Comparison of ENCODE assay signal across 15 cellular contexts in the genomic region with DNA sequence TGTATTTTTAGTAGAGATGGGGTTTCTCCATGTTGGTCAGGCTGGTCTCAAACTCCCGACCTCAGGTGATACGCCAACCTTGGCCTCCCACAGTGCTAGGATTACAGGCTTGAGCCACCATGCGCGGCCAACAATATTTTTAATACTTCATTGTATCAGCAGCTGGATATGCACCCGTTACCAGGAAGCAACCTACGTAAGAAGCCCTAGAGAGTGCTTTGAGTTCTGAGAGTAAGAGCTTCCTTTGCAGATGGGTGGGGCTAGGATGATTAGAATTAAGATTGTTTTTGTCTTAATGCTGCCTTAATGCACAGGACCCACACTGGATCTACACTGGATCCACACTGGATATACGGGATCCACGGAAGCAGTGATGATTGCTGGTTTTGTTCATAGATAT.
A peak's percentile ranks its signal among the peaks of the same experiment; 100 is the strongest.
DNase-seq lines count a peak whose midpoint lies in the region; ATAC-seq and TF ChIP-seq lines count a peak whose summit lies in the region.
"Had no signal": no experiment of that assay in that cellular context is flagged by ENCODE, and none has a peak within 500 bp of the region (broad histone marks: within the 10 kb centered on the region; RNA-seq: fewer than 3 reads in every experiment).

No MANE protein-coding gene starts in this region.

- in situ Hi-C loops in IMR-90 (cut with MboI; ENCODE audit: low sequenced_read_pairs), result no loop called here

- 0 out of 2 replicates have a peak overlapping the region, but pooled peaks have one; percentile 29 for H3K18ac ChIP-seq in IMR-90 (ENCODE audit: low read depth, low read length)

- H4K8ac ChIP-seq in IMR-90 (ENCODE audit: low read depth in 2 of 2, low read length in 2 of 2), result no peak overlapping the region

- H2AK9ac ChIP-seq in IMR-90 (replicated peaks; ENCODE audit: low read depth, low read length, poor library complexity), result no peak overlapping the region

- no peak overlapping the region for H3K4me2 ChIP-seq in IMR-90 (ENCODE audit: low read depth, low read length)

- WGBS in IMR-90 (ENCODE audit: extremely low coverage in 2 of 2, insufficient read length in 1 of 2), 2 experiments, result no CpG with 5 or more reads among the region's 8 CpGs

- H2BK120ac ChIP-seq in IMR-90 (ENCODE audit: low read depth, low read length), result peak overlapping the region; percentile 67; the same call in 1 of the 2 replicates

- POLR2A ChIA-PET in MCF 10A (lab: Yijun Ruan, JAX) (interaction anchor here (3.4 kb wide), 1 partner anchor 12 kb away, joined by 39 read pairs; no protein-coding TSS in a partner anchor), IMR-90 (lab: Charles Lee; ENCODE audit: unreplicated experiment) (no interaction called here)

- CTCF ChIA-PET in MCF 10A (lab: Yijun Ruan, JAX) (interaction anchor here (0.9 to 2.1 kb wide), 4 partner anchors 22 to 98 kb away, joined by 3 to 5 read pairs (median 4); no protein-coding TSS in a partner anchor), IMR-90 (lab: Yijun Ruan, JAX) (no interaction called here)

- TF ChIP-seq CTCF in MCF 10A (IDR thresholded peaks at IDR 0.05; ENCODE audit: unreplicated experiment), result no peak
- no peak for TF ChIP-seq CTCF in breast epithelium (IDR thresholded peaks at IDR 0.05)
- no peak for TF ChIP-seq CTCF in IMR-90 (conservative IDR thresholded peaks at IDR 0.05; ENCODE audit: low read depth, low read length)
- TF ChIP-seq CTCF in neutrophil (IDR thresholded peaks at IDR 0.05), result no peak

- TF ChIP-seq RAD21 in IMR-90 (IDR thresholded peaks at IDR 0.05; ENCODE audit: low read length), result no peak

- H4K20me1 ChIP-seq in IMR-90 (ENCODE audit: insufficient read depth, low read length), result no peaks in the 10 kb centered on the region

- H3K9me3 ChIP-seq in breast epithelium (no peaks in the 10 kb centered on the region), IMR-90 (ENCODE audit: control insufficient read depth, insufficient read depth, low read length) (no peaks in the 10 kb centered on the region), neutrophil (no peaks in the 10 kb centered on the region)

- H2BK20ac ChIP-seq in IMR-90 (ENCODE audit: low read depth, low read length), result peak overlapping the region; percentile 3; the same call in 1 of the 2 replicates

- intact Hi-C loops in MCF 10A (cut with micrococcal nuclease), result no loop called here
- intact Hi-C loops in breast epithelium (cut with DNase I; ENCODE audit: low total_unique reads), result no loop called here
- intact Hi-C loops in IMR-90 (cut with micrococcal nuclease), result loop anchor here (10.0 kb wide), 1 partner anchor 193 kb away; a partner anchor contains a TSS

- no peaks in the 10 kb centered on the region for H3K36me3 ChIP-seq in breast epithelium
- H3K36me3 ChIP-seq in IMR-90 (ENCODE audit: control insufficient read depth, insufficient read depth, low read length), result no peaks in the 10 kb centered on the region
- no peaks in the 10 kb centered on the region for H3K36me3 ChIP-seq in neutrophil

- H3K27me3 ChIP-seq in breast epithelium, result no peaks in the 10 kb centered on the region
- H3K27me3 ChIP-seq in IMR-90 (ENCODE audit: control insufficient read depth, insufficient read depth, low read length), result no peaks in the 10 kb centered on the region
- H3K27me3 ChIP-seq in neutrophil, result no peaks in the 10 kb centered on the region

- H3K79me1 ChIP-seq in IMR-90 (ENCODE audit: low read depth in 1 of 2, low read length in 2 of 2), result no peaks in the 10 kb centered on the region; a peak in 1 of 4 replicates

- no peak overlapping the region for H3K27ac ChIP-seq in breast epithelium
- H3K27ac ChIP-seq in IMR-90 (ENCODE audit: insufficient read depth, low read length), result no peak overlapping the region
- H3K27ac ChIP-seq in neutrophil, result peak overlapping the region; percentile 86
- H3K27ac ChIP-seq: HL-60 had no signal

- no peaks in the 10 kb centered on the region for H3K9me3 Mint-ChIP-seq in MCF 10A (ENCODE audit: unreplicated experiment)
- peaks cover 8% of the 10 kb centered on the region for H3K9me3 Mint-ChIP-seq in activated T-helper 17 cell treated with anti-CD3 and anti-CD28 coated beads, Interleukin-2, amount 50 U/mL, for 72 hours

- H3K36me3 Mint-ChIP-seq in MCF 10A (ENCODE audit: insufficient read depth, unreplicated experiment), result no peaks in the 10 kb centered on the region
- no peaks in the 10 kb centered on the region for H3K36me3 Mint-ChIP-seq in activated T-helper 17 cell treated with anti-CD3 and anti-CD28 coated beads, Interleukin-2, amount 50 U/mL, for 72 hours (ENCODE audit: low read depth)

- dilution Hi-C loops in IMR-90 (cut with HindIII; ENCODE audit: low sequenced_read_pairs, unreplicated experiment), result no loop called here

- DNase-seq in MCF 10A (ENCODE audit: unreplicated experiment) (no peak), breast epithelium (ENCODE audit: low spot score in 2 of 2) (no peak), IMR-90 (no peak), SKM-1 (lab: John Stamatoyannopoulos, UW; ENCODE audit: unreplicated experiment) (no peak)
- no peak for DNase-seq in activated CD8-positive, alpha-beta memory T cell treated with anti-CD3 and anti-CD28 coated beads, Interleukin-2, amount 50 U/mL, for 48 hours
- DNase-seq: DMS53, KG1, NCI-H1092 treated with DMSO at 0.1 percent for 48 hours, NCI-H1694, NCI-H446, NCI-H748 treated with DMSO at 0.1 percent for 48 hours, PC-3 had no signal

- no peak overlapping the region for H2AK5ac ChIP-seq in IMR-90 (ENCODE audit: low read depth, low read length)

- TF ChIP-seq POLR2A in breast epithelium (IDR thresholded peaks at IDR 0.05) (no peak), IMR-90 (IDR thresholded peaks at IDR 0.05; ENCODE audit: low read depth, low read length) (no peak)

- H3K4me3 Mint-ChIP-seq in MCF 10A (ENCODE audit: unreplicated experiment), result no peak overlapping the region
- H3K4me3 Mint-ChIP-seq in activated T-helper 17 cell treated with anti-CD3 and anti-CD28 coated beads, Interleukin-2, amount 50 U/mL, for 72 hours, result peak overlapping the region; percentile 57

- H3K27ac Mint-ChIP-seq in MCF 10A (ENCODE audit: low read depth, unreplicated experiment), result peak overlapping the region; percentile 80
- peak overlapping the region; percentile 83 for H3K27ac Mint-ChIP-seq in activated T-helper 17 cell treated with anti-CD3 and anti-CD28 coated beads, Interleukin-2, amount 50 U/mL, for 72 hours

- no peaks in the 10 kb centered on the region for H3K4me1 ChIP-seq in breast epithelium
- H3K4me1 ChIP-seq in IMR-90 (ENCODE audit: control insufficient read depth, insufficient read depth, low read length), result peaks cover 17% of the 10 kb centered on the region
- H3K4me1 ChIP-seq in neutrophil (ENCODE audit: control insufficient read depth in 1 of 2, insufficient read depth in 1 of 2, low read depth in 1 of 2, low read length in 1 of 2), result peaks cover 52 to 57% of the 10 kb centered on the region in 2 experiments

- no peak overlapping the region for H3K23ac ChIP-seq in IMR-90 (ENCODE audit: low read depth, low read length)

- no TSS peak for BruUV-seq in MCF 10A (replicated peaks; lab: Mats Ljungman, UMichigan)
- BruUV-seq in IMR-90 (replicated peaks; lab: Mats Ljungman, UMichigan), result no TSS peak

- H3K4me1 Mint-ChIP-seq in MCF 10A (ENCODE audit: insufficient read depth, unreplicated experiment), result peaks cover 29% of the 10 kb centered on the region
- H3K4me1 Mint-ChIP-seq in activated T-helper 17 cell treated with anti-CD3 and anti-CD28 coated beads, Interleukin-2, amount 50 U/mL, for 72 hours, result peaks cover 28% of the 10 kb centered on the region

- no peak overlapping the region for H3K4ac ChIP-seq in IMR-90 (ENCODE audit: low read depth, low read length)

- H3K14ac ChIP-seq in IMR-90 (replicated peaks; ENCODE audit: low read depth, low read length), result no peak overlapping the region

- H3K9me1 ChIP-seq in IMR-90 (ENCODE audit: insufficient read depth, low read length), result peaks cover 7% of the 10 kb centered on the region

- ATAC-seq in IMR-90 (ENCODE audit: low read depth), result no peak
- peak; percentile 42 for ATAC-seq in activated T-helper 17 cell treated with anti-CD3 and anti-CD28 coated beads, Interleukin-2, amount 50 U/mL, for 72 hours (replicated peaks)
- ATAC-seq: PC-3 had no signal

- no peaks in the 10 kb centered on the region for H3K27me3 Mint-ChIP-seq in MCF 10A (ENCODE audit: insufficient read depth, unreplicated experiment)
- no peaks in the 10 kb centered on the region for H3K27me3 Mint-ChIP-seq in activated T-helper 17 cell treated with anti-CD3 and anti-CD28 coated beads, Interleukin-2, amount 50 U/mL, for 72 hours

- H2BK15ac ChIP-seq in IMR-90 (ENCODE audit: low read depth, low read length), result peak overlapping the region; percentile 26; the same call in 2 of the 3 replicates

- H4K91ac ChIP-seq in IMR-90 (ENCODE audit: insufficient read depth, low read depth, low read length), result no peak overlapping the region

- no peak overlapping the region for H3K9ac ChIP-seq in IMR-90 (ENCODE audit: low read depth, low read length)

- no peak overlapping the region for H4K5ac ChIP-seq in IMR-90 (ENCODE audit: low read depth, low read length)

- H3K4me3 ChIP-seq in breast epithelium (no peak overlapping the region), IMR-90 (ENCODE audit: insufficient read depth, low read depth, low read length) (no peak overlapping the region), neutrophil (ENCODE audit: low read depth in 1 of 2, low read length in 1 of 2) (no peak overlapping the region)

- no peak overlapping the region for H2AFZ ChIP-seq in IMR-90 (replicated peaks; ENCODE audit: low read length, poor library complexity)

- peak overlapping the region; percentile 29 for H2BK5ac ChIP-seq in IMR-90 (ENCODE audit: low read depth, low read length, poor library complexity, severe bottlenecking)

- no peak overlapping the region for H3K56ac ChIP-seq in IMR-90 (ENCODE audit: extremely low read depth, insufficient read depth, low read length)

TF ChIP-seq in IMR-90, 13 proteins besides CTCF, POLR2A, EP300 and RAD21:
- no peak for TF ChIP-seq CHD1 (IDR thresholded peaks at IDR 0.05; ENCODE audit: low read depth, low read length)
- no peak for TF ChIP-seq SMC3 (IDR thresholded peaks at IDR 0.05; ENCODE audit: low read depth, low read length)
- TF ChIP-seq RCOR1 (IDR thresholded peaks at IDR 0.05; ENCODE audit: insufficient replicate concordance, low read length), result no peak
- TF ChIP-seq RFX5 (IDR thresholded peaks at IDR 0.05; ENCODE audit: low read depth, low read length), result no peak
- no peak for TF ChIP-seq NFE2L2 (IDR thresholded peaks at IDR 0.05; ENCODE audit: low read depth, low read length)
